In the genomic region with DNA sequence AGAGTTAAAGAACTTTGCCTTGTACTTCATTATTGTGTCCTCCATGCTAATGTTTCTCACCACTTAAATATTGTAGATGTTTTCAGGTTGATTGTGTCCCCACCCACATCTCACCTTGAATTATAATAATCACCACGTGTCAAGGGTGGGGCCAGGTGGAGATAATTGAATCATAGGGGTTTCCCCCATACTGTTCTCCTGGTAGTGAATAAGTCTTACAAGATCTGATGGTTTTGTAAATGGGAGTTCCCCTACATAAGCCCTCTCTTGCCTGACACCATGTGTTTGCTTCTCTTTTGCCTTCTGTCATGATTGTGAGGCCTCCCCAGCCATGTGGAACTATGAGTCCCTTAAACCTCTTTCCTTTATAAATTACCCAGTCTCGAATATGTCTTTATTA, we compare ENCODE assay signal across 26 cellular contexts.
"Had no signal": no experiment of that assay in that cellular context is flagged by ENCODE, and none has a peak within 500 bp of the region (broad histone marks: within the 10 kb centered on the region; RNA-seq: fewer than 3 reads in every experiment).

No MANE protein-coding gene starts in this region.

- FAIRE-seq: keratinocyte had no signal

- H3K27ac ChIP-seq: esophagus muscularis mucosa, lower lobe of right lung, neural progenitor cell, parathyroid adenoma, suprapubic skin, transverse colon, upper lobe of right lung, uterus had no signal

- H3K27me3 Mint-ChIP-seq: naive thymus-derived CD4-positive, alpha-beta T cell; progenitor cell of endocrine pancreas; stimulated activated naive CD8-positive, alpha-beta T cell treated with anti-CD3 and anti-CD28 coated beads, Interleukin-15, amount 100 ng/mL, for 72 hours had no signal

- H2AFZ ChIP-seq: neural progenitor cell, parathyroid adenoma had no signal

- H3K27me3 ChIP-seq: esophagus muscularis mucosa, neural progenitor cell, suprapubic skin, transverse colon, upper lobe of right lung, uterus had no signal

- H3K27ac Mint-ChIP-seq: naive thymus-derived CD4-positive, alpha-beta T cell; nephron; neural progenitor cell; progenitor cell of endocrine pancreas; stimulated activated naive CD8-positive, alpha-beta T cell treated with anti-CD3 and anti-CD28 coated beads, Interleukin-15, amount 100 ng/mL, for 72 hours had no signal

- H3K4me1 Mint-ChIP-seq: naive thymus-derived CD4-positive, alpha-beta T cell; stimulated activated naive CD8-positive, alpha-beta T cell treated with anti-CD3 and anti-CD28 coated beads, Interleukin-15, amount 100 ng/mL, for 72 hours had no signal

- DNase-seq: cortex of kidney; foreskin melanocyte; head of caudate nucleus; left ventricle myocardium superior; lower lobe of right lung; mesenchymal stem cell; midbrain; naive thymus-derived CD4-positive, alpha-beta T cell; stimulated activated CD4-positive, alpha-beta T cell treated with anti-CD3 and anti-CD28 coated beads, Interleukin-12 subunit alpha, Interleukin-12 subunit beta, amount 100 ng/mL, for 4 hours; stimulated activated CD4-positive, alpha-beta T cell treated with anti-CD3 and anti-CD28 coated beads, Interleukin-1b, Interleukin-23, amount 100 ng/mL, for 48 hours; stimulated activated CD4-positive, alpha-beta T cell treated with anti-CD3 and anti-CD28 coated beads, Interleukin-4, amount 100 ng/mL, for 1 hour; stimulated activated CD8-positive, alpha-beta memory T cell treated with anti-CD3 and anti-CD28 coated beads, Interleukin-4, amount 100 ng/mL, for 48 hours; stimulated activated naive CD4-positive, alpha-beta T cell; stimulated activated naive CD8-positive, alpha-beta T cell treated with anti-CD3 and anti-CD28 coated beads, Interleukin-15, amount 100 ng/mL, for 72 hours; transverse colon; upper lobe of right lung; uterus had no signal

- H3K36me3 ChIP-seq: esophagus muscularis mucosa, lower lobe of right lung, neural progenitor cell, suprapubic skin, transverse colon, upper lobe of right lung, uterus had no signal

- ATAC-seq: left ventricle myocardium superior; lower lobe of right lung; naive thymus-derived CD4-positive, alpha-beta T cell; sciatic nerve; stimulated activated naive CD8-positive, alpha-beta T cell treated with anti-CD3 and anti-CD28 coated beads, Interleukin-15, amount 100 ng/mL, for 72 hours; upper lobe of right lung had no signal

- H3K4me1 ChIP-seq: lower lobe of right lung, parathyroid adenoma, suprapubic skin, transverse colon, upper lobe of right lung, uterus had no signal

- H3K4me3 Mint-ChIP-seq: naive thymus-derived CD4-positive, alpha-beta T cell; nephron; neural progenitor cell; stimulated activated naive CD8-positive, alpha-beta T cell treated with anti-CD3 and anti-CD28 coated beads, Interleukin-15, amount 100 ng/mL, for 72 hours had no signal

- H3K79me2 ChIP-seq: parathyroid adenoma had no signal

- H3K4me2 ChIP-seq: neural progenitor cell, smooth muscle cell had no signal

- H3K4me3 ChIP-seq: esophagus muscularis mucosa, lower lobe of right lung, neural progenitor cell, smooth muscle cell, suprapubic skin, transverse colon, upper lobe of right lung, uterus had no signal
